In the genomic region with DNA sequence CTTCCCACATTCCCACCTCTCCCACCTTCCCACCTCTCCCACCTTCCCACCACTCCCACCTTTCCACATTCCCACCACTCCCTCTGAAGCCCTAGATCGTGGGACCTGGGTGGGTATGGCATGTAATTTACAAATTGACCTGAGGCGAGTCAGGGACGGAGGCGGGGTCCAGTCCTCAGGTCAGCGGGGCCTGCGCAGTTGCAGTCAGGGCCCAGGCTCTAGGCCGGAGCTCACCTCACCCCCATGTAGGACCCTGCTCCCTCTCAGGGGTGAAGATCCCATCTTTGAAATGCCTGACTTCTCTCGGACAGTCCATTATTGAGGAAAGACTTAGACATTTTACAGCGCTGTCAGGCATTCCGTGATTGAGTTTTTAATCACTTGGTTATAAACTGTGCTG, we compare ENCODE assay signal across 28 cellular contexts. TPM values are rescaled to one million over a fixed set of nuclear protein-coding genes. Genes with fewer than 3 reads are reported as not detected.
"Had no signal": no experiment of that assay in that cellular context is flagged by ENCODE, and none has a peak within 500 bp of the region (broad histone marks: within the 10 kb centered on the region; RNA-seq: fewer than 3 reads in every experiment).

No MANE protein-coding gene starts in this region.

- H3K4me3 Mint-ChIP-seq: activated T-helper 1 cell treated with anti-CD3 and anti-CD28 coated beads, Interleukin-12 subunit alpha, Interleukin-12 subunit beta, Interleukin-2, Interleukin-4 antibody, amounts not matched to agents 30 ng/mL and 10 ng/mL and 1 ng/mL, durations not matched to agents 14 hours and 24 hours and 36 hours; effector memory CD8-positive, alpha-beta T cell; immature natural killer cell; mesothelial cell of epicardium; naive thymus-derived CD8-positive, alpha-beta T cell; neural progenitor cell; T-helper 1 cell treated with Interleukin-12 subunit alpha and Interleukin-12 subunit beta and Interleukin-4 antibody, amounts not matched to agents 30 μg/mL and 1 μg/mL, for 36 hours had no signal

- H3K27ac Mint-ChIP-seq: activated T-helper 1 cell treated with anti-CD3 and anti-CD28 coated beads, Interleukin-12 subunit alpha, Interleukin-12 subunit beta, Interleukin-2, Interleukin-4 antibody, amounts not matched to agents 30 ng/mL and 10 ng/mL and 1 ng/mL, durations not matched to agents 14 hours and 24 hours and 36 hours; immature natural killer cell; mesothelial cell of epicardium; naive thymus-derived CD8-positive, alpha-beta T cell; neural progenitor cell; T-helper 1 cell treated with Interleukin-12 subunit alpha and Interleukin-12 subunit beta and Interleukin-4 antibody, amounts not matched to agents 30 μg/mL and 1 μg/mL, for 36 hours had no signal

- H2AFZ ChIP-seq: neural progenitor cell had no signal

- H3K4me1 Mint-ChIP-seq: immature natural killer cell; naive thymus-derived CD8-positive, alpha-beta T cell; neural progenitor cell had no signal

- H3K9ac ChIP-seq: neural progenitor cell had no signal

- H3K4me2 ChIP-seq: neural progenitor cell had no signal

- H3K27me3 ChIP-seq: ascending aorta, brain microvascular endothelial cell, colonic mucosa, dorsolateral prefrontal cortex, left lung, neural progenitor cell, right atrium auricular region, transverse colon had no signal

- H3K27ac ChIP-seq: brain microvascular endothelial cell, colonic mucosa, left lung, neural progenitor cell, psoas muscle, right atrium auricular region, transverse colon had no signal

- H3K9me3 ChIP-seq: ascending aorta, colonic mucosa, left lung, psoas muscle, right atrium auricular region, transverse colon had no signal

- H3K9me3 Mint-ChIP-seq: immature natural killer cell, mesothelial cell of epicardium had no signal

- ATAC-seq: effector memory CD8-positive, alpha-beta T cell; esophagus mucosa; left lung; naive thymus-derived CD8-positive, alpha-beta T cell; psoas muscle had no signal

- H3K4me1 ChIP-seq: colonic mucosa, left lung, psoas muscle, right atrium auricular region, transverse colon had no signal

- H3K36me3 ChIP-seq: colonic mucosa, left lung, neural progenitor cell, transverse colon had no signal

- DNase-seq: activated CD4-positive, alpha-beta T cell treated with anti-CD3 and anti-CD28 coated beads for 4 hours; activated CD4-positive, alpha-beta T cell treated with anti-CD3 and anti-CD28 coated beads, Interleukin-2, amount 50 U/mL, for 48 hours; activated CD4-positive, CD25-positive, alpha-beta regulatory T cell; activated gamma-delta T cell; activated naive CD4-positive, alpha-beta T cell treated with anti-CD3 and anti-CD28 coated beads, Interleukin-2, amount 50 U/mL, for 16 hours; brain microvascular endothelial cell; central memory CD4-positive, alpha-beta T cell; colonic mucosa; effector memory CD8-positive, alpha-beta T cell; foreskin melanocyte; immature natural killer cell; kidney glomerular epithelial cell; naive thymus-derived CD8-positive, alpha-beta T cell; psoas muscle; stimulated activated CD4-positive, alpha-beta T cell treated with anti-CD3 and anti-CD28 coated beads, Interleukin-4, amount 100 ng/mL, for 24 hours; stimulated activated naive CD4-positive, alpha-beta T cell treated with Interleukin-2 at 50 U/mL for 16 hours; T1000; transverse colon had no signal

- H3K4me3 ChIP-seq: ascending aorta, colonic mucosa, dorsolateral prefrontal cortex, left lung, neural progenitor cell, psoas muscle, right atrium auricular region, transverse colon had no signal

- H3K36me3 Mint-ChIP-seq: immature natural killer cell; naive thymus-derived CD8-positive, alpha-beta T cell had no signal

RNA-seq across cellular contexts. Expression of a gene that starts 10.5 kb away (rescaled TPM):
- total RNA-seq: activated T-helper 1 cell treated with anti-CD3 and anti-CD28 coated beads, Interleukin-12 subunit alpha, Interleukin-12 subunit beta, Interleukin-2, Interleukin-4 antibody, amounts not matched to agents 30 ng/mL and 10 ng/mL and 1 ng/mL, durations not matched to agents 14 hours and 24 hours and 36 hours; endothelial cell of umbilical vein; naive thymus-derived CD8-positive, alpha-beta T cell had no signal
